ENCODE assay signal across 17 cellular contexts in genomic region chr6:82145926-82146452, GRCh38.
DNase-seq lines count a peak whose midpoint lies in the region; ATAC-seq, FAIRE-seq and TF ChIP-seq lines count a peak whose summit lies in the region.
"Had no signal": no experiment of that assay in that cellular context is flagged by ENCODE, and none has a peak within 500 bp of the region (broad histone marks: within the 10 kb centered on the region; RNA-seq: fewer than 3 reads in every experiment).

No MANE protein-coding gene starts in this region.

- H3K9me3 ChIP-seq in left ventricle myocardium inferior (replicated peaks) (peaks cover 6% of the 10 kb centered on the region), K562 (replicated peaks; ENCODE audit: control insufficient read depth, insufficient read depth, low read depth, low read length) (no peaks in the 10 kb centered on the region), tibial artery (no peaks in the 10 kb centered on the region), uterus (no peaks in the 10 kb centered on the region)
- no peaks in the 10 kb centered on the region for H3K9me3 ChIP-seq in CD4-positive, alpha-beta T cell (ENCODE audit: control insufficient read depth, low read length)
- H3K9me3 ChIP-seq: BE2C, Peyer's patch had no signal

- FAIRE-seq in K562 (lab: Jason Lieb, UNC): no peak
- FAIRE-seq: HepG2 had no signal

- H3K27me3 ChIP-seq in left ventricle myocardium inferior (ENCODE audit: low read depth): no peaks in the 10 kb centered on the region
- H3K27me3 ChIP-seq in K562 (ENCODE audit: control insufficient read depth in 2 of 2, insufficient read depth in 2 of 2, low read length in 2 of 2): no peaks in the 10 kb centered on the region
- no peaks in the 10 kb centered on the region for H3K27me3 ChIP-seq in tibial artery
- H3K27me3 ChIP-seq in CD4-positive, alpha-beta T cell (ENCODE audit: control insufficient read depth, insufficient read depth, low read length): no peaks in the 10 kb centered on the region
- H3K27me3 ChIP-seq in uterus: no peaks in the 10 kb centered on the region
- H3K27me3 ChIP-seq: BE2C, Peyer's patch had no signal

- intact Hi-C loops in left ventricle myocardium inferior (cut with micrococcal nuclease): no loop called here
- intact Hi-C loops in Right ventricle myocardium superior (cut with DNase I): no loop called here
- intact Hi-C loops in K562 (cut with micrococcal nuclease): no loop called here
- intact Hi-C loops in tibial artery (cut with DNase I; ENCODE audit: low total_unique reads): loop anchor here (10.0 kb wide), 1 partner anchor 391 kb away; the partner anchor contains the start of gene TENT5A
- intact Hi-C loops in CD4-positive, alpha-beta T cell (cut with DNase I, micrococcal nuclease): no loop called here
- intact Hi-C loops in uterus (cut with DNase I; ENCODE audit: low total_unique reads): no loop called here

- DNase-seq in left ventricle myocardium inferior (no peak), Right ventricle myocardium superior (no peak), HFFc6 (no peak), K562 (ENCODE audit: extremely low read depth in 1 of 4, low spot score in 3 of 4) (no peak), tibial artery (no peak), uterus (no peak)
- no peak for DNase-seq in CD4-positive, alpha-beta T cell
- no peak for DNase-seq in activated T-cell treated with anti-CD3 and anti-CD28 coated beads, Interleukin-2, amount 50 U/mL, for 4 hours
- DNase-seq: BE2C, Karpas-422, NCI-H187 treated with DMSO at 0.1 percent for 48 hours, NCI-H446, NCI-H748 treated with DMSO at 0.1 percent for 48 hours, Peyer's patch, SIG-M5 had no signal

- TF ChIP-seq EP300 in K562 (IDR thresholded peaks at IDR 0.05; ENCODE audit: low read length): no peak

- TF ChIP-seq RAD21 in K562 (CRISPR knock-in tag; conservative IDR thresholded peaks at IDR 0.05 in 1 of 2, IDR thresholded peaks at IDR 0.05 in 1 of 2): no peak

- no peak overlapping the region for H3K4me2 ChIP-seq in K562 (ENCODE audit: insufficient read depth, low read length)
- H3K4me2 ChIP-seq: GM23338 had no signal

- TF ChIP-seq CTCF in left ventricle myocardium inferior (IDR thresholded peaks at IDR 0.05; ENCODE audit: borderline replicate concordance) (no peak), HFFc6 (IDR thresholded peaks at IDR 0.05) (no peak), K562 (IDR thresholded peaks at IDR 0.05 in 2 of 3, conservative IDR thresholded peaks at IDR 0.05 in 1 of 3; ENCODE audit: insufficient read depth in 2 of 3, low read depth in 1 of 3, low read length in 3 of 3) (no peak), tibial artery (IDR thresholded peaks at IDR 0.05) (no peak), uterus (IDR thresholded peaks at IDR 0.05) (no peak)
- no peak for TF ChIP-seq CTCF in CD4-positive, alpha-beta T cell (IDR thresholded peaks at IDR 0.05)

- TF ChIP-seq POLR2A in K562 (conservative IDR thresholded peaks at IDR 0.05) (no peak), uterus (IDR thresholded peaks at IDR 0.05) (no peak)

- ATAC-seq in Right ventricle myocardium superior (ENCODE audit: poor library complexity): no peak
- ATAC-seq in K562: no peak
- no peak for ATAC-seq in CD4-positive, alpha-beta T cell (ENCODE audit: poor library complexity)
- no peak for ATAC-seq in activated T-cell treated with anti-CD3 and anti-CD28 coated beads, Interleukin-2, amount 50 U/mL, for 4 hours
- ATAC-seq: GM23338, HepG2 had no signal

- H3K27ac ChIP-seq in left ventricle myocardium inferior (replicated peaks) (peak overlapping the region; percentile 93), K562 (ENCODE audit: extremely low read depth, low read depth, low read length) (no peak overlapping the region), tibial artery (peak overlapping the region; percentile 72 to 75), uterus (no peak overlapping the region)
- H3K27ac ChIP-seq in CD4-positive, alpha-beta T cell (ENCODE audit: low read depth, low read length): no peak overlapping the region

- no peak overlapping the region for H2AFZ ChIP-seq in K562 (ENCODE audit: low read depth, low read length)
- H2AFZ ChIP-seq: GM23338 had no signal

- POLR2A ChIA-PET in K562 (lab: Yijun Ruan, JAX): no interaction called here
- POLR2A ChIA-PET in CD4-positive, alpha-beta T cell (lab: Charles Lee): no interaction called here

- H3K4me3 Mint-ChIP-seq in HFFc6: no peak overlapping the region
- no peak overlapping the region for H3K4me3 Mint-ChIP-seq in CD4-positive, alpha-beta T cell
- H3K4me3 Mint-ChIP-seq in activated T-cell treated with anti-CD3 and anti-CD28 coated beads, Interleukin-2, amount 50 U/mL, for 4 hours: no peak overlapping the region
- H3K4me3 Mint-ChIP-seq: GM23338 had no signal

- no peaks in the 10 kb centered on the region for H3K79me2 ChIP-seq in K562 (ENCODE audit: control insufficient read depth, insufficient read depth, low read length)

- H3K4me1 ChIP-seq in left ventricle myocardium inferior: peaks cover 34% of the 10 kb centered on the region
- 0 out of 5 replicates have a peak, but pooled peaks cover 0 to 4% of the 10 kb centered on the region in 2 experiments for H3K4me1 ChIP-seq in K562 (replicated peaks in 1 of 2; ENCODE audit: control insufficient read depth in 2 of 2, insufficient read depth in 2 of 2, low read length in 2 of 2)
- H3K4me1 ChIP-seq in tibial artery: peaks cover 0 to 30% (median 21%) of the 10 kb centered on the region in 4 donors
- no peaks in the 10 kb centered on the region for H3K4me1 ChIP-seq in uterus

- H3K4me3 ChIP-seq in left ventricle myocardium inferior: no peak overlapping the region
- H3K4me3 ChIP-seq in K562: no peak overlapping the region
- H3K4me3 ChIP-seq in tibial artery: no peak overlapping the region
- H3K4me3 ChIP-seq in uterus: no peak overlapping the region
- H3K4me3 ChIP-seq: GM23338, Peyer's patch had no signal

- peaks cover 2% of the 10 kb centered on the region for H3K36me3 ChIP-seq in left ventricle myocardium inferior
- no peaks in the 10 kb centered on the region for H3K36me3 ChIP-seq in K562 (ENCODE audit: control insufficient read depth, insufficient read depth, low read length)
- H3K36me3 ChIP-seq in tibial artery: no peaks in the 10 kb centered on the region
- H3K36me3 ChIP-seq in uterus: no peaks in the 10 kb centered on the region
- H3K36me3 ChIP-seq: BE2C, Peyer's patch had no signal

- CTCF ChIA-PET in K562 (lab: Yijun Ruan, JAX; ENCODE audit: low intra/inter-chr PET ratio): no interaction called here
- CTCF ChIA-PET in CD4-positive, alpha-beta T cell (lab: Charles Lee): no interaction called here

- in situ Hi-C loops in K562 (cut with MboI): no loop called here

- H3K9ac ChIP-seq in K562 (ENCODE audit: insufficient read depth in 1 of 2, low read depth in 2 of 2, low read length in 2 of 2): no peak overlapping the region

- no peaks in the 10 kb centered on the region for H3K9me1 ChIP-seq in K562 (ENCODE audit: control insufficient read depth, insufficient read depth, low read length)

- peaks cover under 1% of the 10 kb centered on the region; the same call in 1 of the 2 replicates for H3K9me3 Mint-ChIP-seq in HFFc6
- no peaks in the 10 kb centered on the region for H3K9me3 Mint-ChIP-seq in CD4-positive, alpha-beta T cell
- no peaks in the 10 kb centered on the region for H3K9me3 Mint-ChIP-seq in activated T-cell treated with anti-CD3 and anti-CD28 coated beads, Interleukin-2, amount 50 U/mL, for 4 hours

- peaks cover 45% of the 10 kb centered on the region for H3K4me1 Mint-ChIP-seq in HFFc6 (ENCODE audit: low read depth)
- no peaks in the 10 kb centered on the region for H3K4me1 Mint-ChIP-seq in CD4-positive, alpha-beta T cell (ENCODE audit: low read depth)
- H3K4me1 Mint-ChIP-seq in activated T-cell treated with anti-CD3 and anti-CD28 coated beads, Interleukin-2, amount 50 U/mL, for 4 hours (ENCODE audit: low read depth): no peaks in the 10 kb centered on the region

- H3K36me3 Mint-ChIP-seq in HFFc6 (ENCODE audit: low read depth): peaks cover 10% of the 10 kb centered on the region; the same call in 1 of the 2 replicates
- no peaks in the 10 kb centered on the region for H3K36me3 Mint-ChIP-seq in CD4-positive, alpha-beta T cell (ENCODE audit: low read depth)
- H3K36me3 Mint-ChIP-seq in activated T-cell treated with anti-CD3 and anti-CD28 coated beads, Interleukin-2, amount 50 U/mL, for 4 hours (ENCODE audit: insufficient read depth): no peaks in the 10 kb centered on the region

- BruUV-seq in K562 (replicated peaks; lab: Mats Ljungman, UMichigan): no TSS peak

- no peaks in the 10 kb centered on the region for H4K20me1 ChIP-seq in K562 (replicated peaks; ENCODE audit: control insufficient read depth, insufficient read depth, low read length)

- H3K27me3 Mint-ChIP-seq in HFFc6 (ENCODE audit: insufficient read depth): no peaks in the 10 kb centered on the region
- H3K27me3 Mint-ChIP-seq in CD4-positive, alpha-beta T cell: no peaks in the 10 kb centered on the region
- no peaks in the 10 kb centered on the region for H3K27me3 Mint-ChIP-seq in activated T-cell treated with anti-CD3 and anti-CD28 coated beads, Interleukin-2, amount 50 U/mL, for 4 hours (ENCODE audit: low read depth)

- H3K27ac Mint-ChIP-seq in HFFc6: peak overlapping the region; percentile 91
- H3K27ac Mint-ChIP-seq in CD4-positive, alpha-beta T cell: no peak overlapping the region
- H3K27ac Mint-ChIP-seq: GM23338 had no signal

TF ChIP-seq in K562, 482 proteins besides CTCF, POLR2A, EP300 and RAD21 (continues in another document):
- TF ChIP-seq PBX2 (CRISPR knock-in tag; IDR thresholded peaks at IDR 0.05; ENCODE audit: low read depth): no peak
- peak; percentile 86 for TF ChIP-seq PBX2 (tag; conservative IDR thresholded peaks at IDR 0.05; ENCODE audit: low read depth)
- TF ChIP-seq MEIS2 (IDR thresholded peaks at IDR 0.05; ENCODE audit: partially characterized antibody): peak; percentile 80

Comparison
In these comparisons a context has a peak if more than half of its experiments do, and no peak if none do; other contexts are left out.
1. H3K27ac ChIP-seq: peak in left ventricle myocardium inferior (single experiment) and tibial artery (2 of 2); none in K562 (single experiment), CD4-positive, alpha-beta T cell (single experiment) and uterus (0 of 2).